In the genomic region with DNA sequence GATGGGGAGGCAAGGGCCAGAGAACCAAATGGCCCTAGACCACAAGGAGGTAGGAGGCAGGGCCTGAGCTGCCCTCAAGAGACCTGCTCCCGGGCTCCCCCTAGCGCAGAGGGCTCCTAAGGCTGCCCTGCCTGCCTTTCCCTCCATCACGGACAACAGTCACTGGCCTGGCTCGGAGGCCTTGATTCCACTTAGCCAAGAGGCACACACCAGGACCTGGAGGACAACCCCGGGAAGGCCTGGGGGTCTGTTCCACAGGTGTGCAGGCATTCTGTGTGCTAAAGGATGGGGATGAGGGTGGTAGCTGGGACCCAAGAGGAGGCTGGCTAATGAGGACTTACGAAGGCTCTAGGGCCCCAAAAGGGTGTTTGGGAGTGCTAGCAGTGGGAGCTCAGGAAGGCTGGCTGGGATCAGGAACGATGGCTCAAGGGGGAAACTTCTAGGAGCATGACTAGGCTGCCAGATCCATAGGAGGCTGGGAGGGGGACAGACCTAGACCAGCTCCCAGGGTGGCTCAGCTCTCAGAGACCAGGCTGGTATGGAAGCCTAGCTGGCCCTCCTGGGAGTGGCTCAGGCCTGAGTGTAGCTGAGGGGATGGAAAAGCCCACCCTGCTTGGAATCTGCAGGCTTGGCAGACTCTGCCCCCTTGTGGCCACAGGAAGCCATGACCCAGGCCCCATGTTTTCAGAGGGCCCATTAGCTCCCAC, we compare ENCODE assay signal across 8 cellular contexts. TPM values are rescaled to one million over a fixed set of nuclear protein-coding genes. Genes with fewer than 3 reads are reported as not detected.
A peak's percentile ranks its signal among the peaks of the same experiment; 100 is the strongest.
DNase-seq lines count a peak whose midpoint lies in the region; ATAC-seq and TF ChIP-seq lines count a peak whose summit lies in the region.

No MANE protein-coding gene starts in this region.

- DNase-seq in CD8-positive, alpha-beta memory T cell: peak; percentile 26 to 63 (median 38)
- DNase-seq in NT2/D1 (ENCODE audit: low read depth, low spot score): peak; percentile 91
- DNase-seq in activated T-cell treated with anti-CD3 and anti-CD28 coated beads, Interleukin-2, amount 50 U/mL, for 4 hours: peak; percentile 40
- peak; percentile 64 for DNase-seq in fibroblast of pulmonary artery (ENCODE audit: low read depth)
- peak; percentile 83 for DNase-seq in neural crest cell (ENCODE audit: low read depth, low spot score)
- peak; percentile 60 to 64 for DNase-seq in uterus
- no peak for DNase-seq in central memory CD4-positive, alpha-beta T cell

- H3K27me3 ChIP-seq in CD8-positive, alpha-beta memory T cell (ENCODE audit: insufficient read depth, low read length, poor library complexity, severe bottlenecking): peaks cover 21% of the 10 kb centered on the region
- H3K27me3 ChIP-seq in HUES48 (ENCODE audit: control insufficient read depth, insufficient read depth, low read length): peaks cover 9% of the 10 kb centered on the region
- peaks cover 23% of the 10 kb centered on the region for H3K27me3 ChIP-seq in NT2/D1 (ENCODE audit: insufficient read depth, insufficient read length)
- H3K27me3 ChIP-seq in uterus: no peaks in the 10 kb centered on the region

- POLR2A ChIA-PET in CD8-positive, alpha-beta memory T cell (lab: Charles Lee): no interaction called here

- TF ChIP-seq CTCF in fibroblast of pulmonary artery (IDR thresholded peaks at IDR 0.05; ENCODE audit: low read length, missing control alignments) (peak; percentile 89), neural crest cell (conservative IDR thresholded peaks at IDR 0.05) (peak; percentile 83), uterus (IDR thresholded peaks at IDR 0.05) (peak; percentile 86 to 89 (median 87))

- peak; percentile 50 to 61 for ATAC-seq in activated T-cell treated with anti-CD3 and anti-CD28 coated beads, Interleukin-2, amount 50 U/mL, for 4 hours

- CTCF ChIA-PET in CD8-positive, alpha-beta memory T cell (lab: Charles Lee): interaction anchor here (0.7 to 4.4 kb wide), 28 partner anchors 8 to 414 kb away, joined by 3 to 46 read pairs (median 4); partner anchors contain the start of genes DPH2, IPO13, KDM4A and PTPRF

- peaks cover 6 to 21% (median 11%) of the 10 kb centered on the region in 3 donors for H3K4me1 Mint-ChIP-seq in CD8-positive, alpha-beta memory T cell
- peaks cover 10% of the 10 kb centered on the region for H3K4me1 Mint-ChIP-seq in activated T-cell treated with anti-CD3 and anti-CD28 coated beads, Interleukin-2, amount 50 U/mL, for 4 hours (ENCODE audit: low read depth)
- H3K4me1 Mint-ChIP-seq in neural crest cell: peaks cover 16% of the 10 kb centered on the region

- no peaks in the 10 kb centered on the region for H3K9me3 ChIP-seq in CD8-positive, alpha-beta memory T cell (ENCODE audit: low read length)
- H3K9me3 ChIP-seq in HUES48 (ENCODE audit: control insufficient read depth, insufficient read depth, low read length) (no peaks in the 10 kb centered on the region), NT2/D1 (ENCODE audit: insufficient read depth, low read length) (no peaks in the 10 kb centered on the region), uterus (no peaks in the 10 kb centered on the region)

- intact Hi-C loops in uterus (cut with DNase I; ENCODE audit: low total_unique reads): no loop called here

- no peak overlapping the region for H3K4me3 ChIP-seq in CD8-positive, alpha-beta memory T cell (ENCODE audit: low read length)
- peak overlapping the region; percentile 70 for H3K4me3 ChIP-seq in HUES48 (ENCODE audit: low read depth, low read length)
- peak overlapping the region; percentile 60 for H3K4me3 ChIP-seq in NT2/D1 (ENCODE audit: insufficient read length, low read depth)
- H3K4me3 ChIP-seq in fibroblast of pulmonary artery (replicated peaks; ENCODE audit: low read depth, low read length): no peak overlapping the region
- no peak overlapping the region for H3K4me3 ChIP-seq in uterus

- H3K27me3 Mint-ChIP-seq in CD8-positive, alpha-beta memory T cell: peaks cover 23 to 29% of the 10 kb centered on the region in 2 donors
- peaks cover 37% of the 10 kb centered on the region for H3K27me3 Mint-ChIP-seq in activated T-cell treated with anti-CD3 and anti-CD28 coated beads, Interleukin-2, amount 50 U/mL, for 4 hours (ENCODE audit: low read depth)
- peaks cover 55% of the 10 kb centered on the region for H3K27me3 Mint-ChIP-seq in neural crest cell (ENCODE audit: low read depth)

- H3K4me1 ChIP-seq in CD8-positive, alpha-beta memory T cell (ENCODE audit: insufficient read depth, low read length): no peaks in the 10 kb centered on the region
- H3K4me1 ChIP-seq in HUES48 (ENCODE audit: control insufficient read depth, insufficient read depth, low read length) (peaks cover 44% of the 10 kb centered on the region), NT2/D1 (ENCODE audit: insufficient read depth, insufficient read length) (peaks cover 70% of the 10 kb centered on the region), uterus (peaks cover 0 to 11% of the 10 kb centered on the region in 2 donors)

- H3K36me3 ChIP-seq in CD8-positive, alpha-beta memory T cell (ENCODE audit: insufficient read depth, low read length): no peaks in the 10 kb centered on the region
- H3K36me3 ChIP-seq in HUES48 (ENCODE audit: control insufficient read depth, insufficient read depth, low read length) (peaks cover 7% of the 10 kb centered on the region; the same call in 1 of the 2 replicates), NT2/D1 (ENCODE audit: insufficient read depth, insufficient read length, low read length) (peaks cover 27% of the 10 kb centered on the region), uterus (no peaks in the 10 kb centered on the region)

- no peaks in the 10 kb centered on the region for H3K9me3 Mint-ChIP-seq in CD8-positive, alpha-beta memory T cell
- no peaks in the 10 kb centered on the region for H3K9me3 Mint-ChIP-seq in activated T-cell treated with anti-CD3 and anti-CD28 coated beads, Interleukin-2, amount 50 U/mL, for 4 hours
- H3K9me3 Mint-ChIP-seq in neural crest cell: no peaks in the 10 kb centered on the region

- TF ChIP-seq POLR2A in uterus (IDR thresholded peaks at IDR 0.05): no peak

- peak overlapping the region in 1 of 8 donors; percentile 33 for H3K27ac Mint-ChIP-seq in CD8-positive, alpha-beta memory T cell
- no peak overlapping the region for H3K27ac Mint-ChIP-seq in neural crest cell (ENCODE audit: unreplicated experiment)

- peak overlapping the region in 1 of 7 donors; percentile 8 for H3K4me3 Mint-ChIP-seq in CD8-positive, alpha-beta memory T cell
- no peak overlapping the region for H3K4me3 Mint-ChIP-seq in activated T-cell treated with anti-CD3 and anti-CD28 coated beads, Interleukin-2, amount 50 U/mL, for 4 hours
- peak overlapping the region; percentile 83 for H3K4me3 Mint-ChIP-seq in neural crest cell

- H3K27ac ChIP-seq in CD8-positive, alpha-beta memory T cell (ENCODE audit: low read depth, low read length): no peak overlapping the region
- H3K27ac ChIP-seq in HUES48 (ENCODE audit: low read depth, low read length) (peak overlapping the region; percentile 19), uterus (no peak overlapping the region)

- H3K36me3 Mint-ChIP-seq in CD8-positive, alpha-beta memory T cell: peaks cover 0 to 2% (median 0%) of the 10 kb centered on the region in 3 donors
- H3K36me3 Mint-ChIP-seq in activated T-cell treated with anti-CD3 and anti-CD28 coated beads, Interleukin-2, amount 50 U/mL, for 4 hours (ENCODE audit: insufficient read depth): peaks cover 4% of the 10 kb centered on the region
- H3K36me3 Mint-ChIP-seq in neural crest cell (ENCODE audit: low read depth): no peaks in the 10 kb centered on the region

- H3K9ac ChIP-seq in HUES48 (ENCODE audit: low read depth, low read length): no peak overlapping the region
- H3K9ac ChIP-seq in NT2/D1 (ENCODE audit: insufficient read length, low read depth): peak overlapping the region; percentile 82

RNA-seq across cellular contexts. Expression of gene ARTN, which starts 0.8 kb away (rescaled TPM):
- under 1 TPM; 0.22 to 0.49 TPM for total RNA-seq in CD8-positive, alpha-beta memory T cell
- polyA plus RNA-seq in CD8-positive, alpha-beta memory T cell: not detected
- under 1 TPM; 0.33 to 0.45 (median 0.40) TPM for total RNA-seq in activated T-cell treated with anti-CD3 and anti-CD28 coated beads, Interleukin-2, amount 50 U/mL, for 4 hours
- total RNA-seq in neural crest cell: 0.89 and 1.0 TPM in 2 replicates
- total RNA-seq in uterus: 1 to 10 TPM in 2 of 4 donors, under 1 TPM in 1, not detected in 1; 0.48 to 2.7 (median 1.3) TPM

RNA-seq across cellular contexts. Expression of gene IPO13, which starts 12.3 kb away (rescaled TPM):
- total RNA-seq in CD8-positive, alpha-beta memory T cell: 10 to 100 TPM; 28.9 to 32.1 TPM
- polyA plus RNA-seq in CD8-positive, alpha-beta memory T cell: 16.0 TPM
- 10 to 100 TPM; 27.5 to 31.9 (median 28.2) TPM for total RNA-seq in activated T-cell treated with anti-CD3 and anti-CD28 coated beads, Interleukin-2, amount 50 U/mL, for 4 hours
- 37.7 and 44.1 TPM in 2 replicates for total RNA-seq in neural crest cell
- 10 to 100 TPM in 3 of 4 donors, 1 to 10 TPM in 1; 6.9 to 26.7 (median 18.0) TPM for total RNA-seq in uterus

RNA-seq across cellular contexts. Expression of gene DPH2, which starts 35.4 kb away (rescaled TPM):
- 10 to 100 TPM; 85.8 to 94.7 TPM for total RNA-seq in CD8-positive, alpha-beta memory T cell
- 32.9 TPM for polyA plus RNA-seq in CD8-positive, alpha-beta memory T cell
- 100 to 1,000 TPM; 128 to 151 (median 145) TPM for total RNA-seq in activated T-cell treated with anti-CD3 and anti-CD28 coated beads, Interleukin-2, amount 50 U/mL, for 4 hours
- total RNA-seq in neural crest cell (32.7 and 34.4 TPM in 2 replicates), uterus (10 to 100 TPM in 2 of 4 donors, 1 to 10 TPM in 2; 5.1 to 18.5 (median 12.3) TPM)

RNA-seq across cellular contexts. Expression of gene ATP6V0B, which starts 40.3 kb away (rescaled TPM):
- 100 to 1,000 TPM; 184 to 205 TPM for total RNA-seq in CD8-positive, alpha-beta memory T cell
- 190 TPM for polyA plus RNA-seq in CD8-positive, alpha-beta memory T cell
- 100 to 1,000 TPM; 202 to 210 (median 209) TPM for total RNA-seq in activated T-cell treated with anti-CD3 and anti-CD28 coated beads, Interleukin-2, amount 50 U/mL, for 4 hours
- total RNA-seq in neural crest cell (125 and 129 TPM in 2 replicates), uterus (100 to 1,000 TPM in 1 of 4 donors, 10 to 100 TPM in 3; 49.6 to 183 (median 65.4) TPM)

RNA-seq across cellular contexts. Expression of gene B4GALT2, which starts 44.6 kb away (rescaled TPM):
- total RNA-seq in CD8-positive, alpha-beta memory T cell: 10 to 100 TPM; 39.7 to 41.7 TPM
- polyA plus RNA-seq in CD8-positive, alpha-beta memory T cell: 1.9 TPM
- total RNA-seq in activated T-cell treated with anti-CD3 and anti-CD28 coated beads, Interleukin-2, amount 50 U/mL, for 4 hours: 10 to 100 TPM; 32.1 to 35.1 (median 33.7) TPM
- total RNA-seq in neural crest cell (88.7 and 91.8 TPM in 2 replicates), uterus (10 to 100 TPM in 2 of 4 donors, 1 to 10 TPM in 2; 2.3 to 45.8 (median 18.5) TPM)

Comparison
In these comparisons a context has a peak if more than half of its experiments do, and no peak if none do; other contexts are left out.
1. H3K4me3 ChIP-seq: peak in HUES48 (single experiment) and NT2/D1 (single experiment); none in CD8-positive, alpha-beta memory T cell (single experiment), fibroblast of pulmonary artery (single experiment) and uterus (0 of 2).
2. Peak in every context shown above with its lines, with median percentiles within 50 percentile points of each other: CTCF ChIP-seq.